Comparison of ENCODE assay signal across 10 cellular contexts in genomic region chr10:118851062-118852035, GRCh38.
A peak's percentile ranks its signal among the peaks of the same experiment; 100 is the strongest.
DNase-seq lines count a peak whose midpoint lies in the region; ATAC-seq and TF ChIP-seq lines count a peak whose summit lies in the region.
"Had no signal": no experiment of that assay in that cellular context is flagged by ENCODE, and none has a peak within 500 bp of the region (broad histone marks: within the 10 kb centered on the region; RNA-seq: fewer than 3 reads in every experiment).

No MANE protein-coding gene starts in this region.

- CTCF ChIA-PET in activated naive CD4-positive, alpha-beta T cell treated with anti-CD3 and anti-CD28 coated beads, Interleukin-2, amount 10 ng/mL, durations not matched to agents 7 days and 5 days (lab: Charles Lee), result interaction anchor here (1.0 to 1.1 kb wide), 2 partner anchors 102 to 283 kb away, joined by 3 to 4 read pairs; no protein-coding TSS in a partner anchor

- H3K27ac ChIP-seq in upper lobe of left lung (no peak overlapping the region), coronary artery (no peak overlapping the region)
- H3K27ac ChIP-seq: suprapubic skin had no signal

- H3K27me3 ChIP-seq in upper lobe of left lung, result no peaks in the 10 kb centered on the region
- H3K27me3 ChIP-seq: suprapubic skin had no signal

- H3K4me3 ChIP-seq in upper lobe of left lung (no peak overlapping the region), coronary artery (no peak overlapping the region)
- H3K4me3 ChIP-seq: suprapubic skin had no signal

- H3K9me3 ChIP-seq in upper lobe of left lung, result no peaks in the 10 kb centered on the region
- H3K9me3 ChIP-seq: suprapubic skin had no signal

- no peaks in the 10 kb centered on the region for H3K36me3 Mint-ChIP-seq in activated naive CD4-positive, alpha-beta T cell treated with anti-CD3 and anti-CD28 coated beads, Interleukin-2, amount 10 ng/mL, durations not matched to agents 7 days and 5 days
- H3K36me3 Mint-ChIP-seq: immature natural killer cell had no signal

- ATAC-seq in GM19395 (IDR thresholded peaks at IDR 0.05; ENCODE audit: unreplicated experiment) (peak; percentile 93), HG02759 (IDR thresholded peaks at IDR 0.05; ENCODE audit: unreplicated experiment) (peak; percentile 73), upper lobe of left lung (ENCODE audit: low FRiP score in 2 of 2) (peak; percentile 23 to 69)

- H3K27ac Mint-ChIP-seq in activated naive CD4-positive, alpha-beta T cell treated with anti-CD3 and anti-CD28 coated beads, Interleukin-2, amount 10 ng/mL, durations not matched to agents 7 days and 5 days, result no peak overlapping the region
- H3K27ac Mint-ChIP-seq: activated naive CD8-positive, alpha-beta T cell treated with anti-CD3 and anti-CD28 coated beads, Interleukin-2, amount 50 U/mL, for 24 hours; immature natural killer cell had no signal

- DNase-seq in MV-4-11 (lab: John Stamatoyannopoulos, UW) (peak; percentile 80), upper lobe of left lung (no peak), NCI-H345 treated with DMSO at 0.1 percent for 48 hours (lab: John Stamatoyannopoulos, UW; ENCODE audit: unreplicated experiment) (no peak), coronary artery (ENCODE audit: low spot score) (no peak)
- no peak for DNase-seq in activated naive CD4-positive, alpha-beta T cell treated with anti-CD3 and anti-CD28 coated beads, Interleukin-2, amount 10 ng/mL, durations not matched to agents 7 days and 5 days

- H3K4me1 Mint-ChIP-seq in activated naive CD4-positive, alpha-beta T cell treated with anti-CD3 and anti-CD28 coated beads, Interleukin-2, amount 10 ng/mL, durations not matched to agents 7 days and 5 days, result no peaks in the 10 kb centered on the region
- H3K4me1 Mint-ChIP-seq: activated naive CD8-positive, alpha-beta T cell treated with anti-CD3 and anti-CD28 coated beads, Interleukin-2, amount 50 U/mL, for 24 hours; immature natural killer cell had no signal

- TF ChIP-seq CTCF in upper lobe of left lung (IDR thresholded peaks at IDR 0.05) (no peak), coronary artery (IDR thresholded peaks at IDR 0.05) (no peak)

- WGBS in upper lobe of left lung, 2 donors, result 88 to 91% methylated on average over 9 of the region's 9 CpGs

- H3K36me3 ChIP-seq in upper lobe of left lung, result no peaks in the 10 kb centered on the region
- H3K36me3 ChIP-seq: suprapubic skin had no signal

- no peak overlapping the region for H3K4me3 Mint-ChIP-seq in activated naive CD4-positive, alpha-beta T cell treated with anti-CD3 and anti-CD28 coated beads, Interleukin-2, amount 10 ng/mL, durations not matched to agents 7 days and 5 days
- H3K4me3 Mint-ChIP-seq: activated naive CD8-positive, alpha-beta T cell treated with anti-CD3 and anti-CD28 coated beads, Interleukin-2, amount 50 U/mL, for 24 hours; immature natural killer cell had no signal

- no peak for TF ChIP-seq POLR2A in upper lobe of left lung (IDR thresholded peaks at IDR 0.05)

- no peaks in the 10 kb centered on the region for H3K4me1 ChIP-seq in upper lobe of left lung

- H3K27me3 Mint-ChIP-seq in activated naive CD4-positive, alpha-beta T cell treated with anti-CD3 and anti-CD28 coated beads, Interleukin-2, amount 10 ng/mL, durations not matched to agents 7 days and 5 days, result no peaks in the 10 kb centered on the region

- H3K9me3 Mint-ChIP-seq in activated naive CD4-positive, alpha-beta T cell treated with anti-CD3 and anti-CD28 coated beads, Interleukin-2, amount 10 ng/mL, durations not matched to agents 7 days and 5 days, result no peaks in the 10 kb centered on the region
- H3K9me3 Mint-ChIP-seq: activated naive CD8-positive, alpha-beta T cell treated with anti-CD3 and anti-CD28 coated beads, Interleukin-2, amount 50 U/mL, for 24 hours; immature natural killer cell had no signal

- no peak for TF ChIP-seq EP300 in upper lobe of left lung (IDR thresholded peaks at IDR 0.05)
